In genomic region chr15:72783563-72784232, GRCh38 we compare ENCODE assay signal across 1 cellular context.
A peak's percentile ranks its signal among the peaks of the same experiment; 100 is the strongest.
TF ChIP-seq lines count a peak whose summit lies in the region.

Gene ADPGK, minus strand, starts transcription at chr15:72783758. Its CDS starts 67 bp downstream, at chr15:72783691.

TF ChIP-seq in K562, 482 proteins besides CTCF, POLR2A, EP300 and RAD21 (continued from another document and continues in another):
- TF ChIP-seq FOXP1 (CRISPR knock-in tag; IDR thresholded peaks at IDR 0.05) (0 out of 2 replicates have a peak, but pooled peaks have one; percentile 38), TFAP4 (CRISPR knock-in tag; IDR thresholded peaks at IDR 0.05; ENCODE audit: borderline replicate concordance) (peak; percentile 58; the same call in 1 of the 2 replicates), RBM17 (IDR thresholded peaks at IDR 0.05; ENCODE audit: borderline replicate concordance, low read depth, low read length) (no peak), NR2C1 (IDR thresholded peaks at IDR 0.05) (no peak), NR2C1 (tag; IDR thresholded peaks at IDR 0.05) (no peak), KDM2B (CRISPR knock-in tag; IDR thresholded peaks at IDR 0.05) (no peak), CHD2 (IDR thresholded peaks at IDR 0.05; ENCODE audit: low read depth, low read length) (0 out of 2 replicates have a peak, but pooled peaks have one; percentile 46), KLF16 (IDR thresholded peaks at IDR 0.05) (0 out of 2 replicates have a peak, but pooled peaks have one; percentile 8), CBX1 (IDR thresholded peaks at IDR 0.05; ENCODE audit: low read depth) (0 out of 2 replicates have a peak, but pooled peaks have one; percentile 72), ZNF518B (CRISPR knock-in tag; IDR thresholded peaks at IDR 0.05) (no peak), HDAC6 (IDR thresholded peaks at IDR 0.05; ENCODE audit: low read depth, low read length) (0 out of 2 replicates have a peak, but pooled peaks have one; percentile 12), POLR2AphosphoS5 (IDR thresholded peaks at IDR 0.05; ENCODE audit: control insufficient read depth, insufficient read depth, low read depth, low read length) (peak; percentile 78; the same call in 1 of the 2 replicates), SFPQ (IDR thresholded peaks at IDR 0.05; ENCODE audit: low read depth, low read length) (no peak), ZNF778 (CRISPR knock-in tag; IDR thresholded peaks at IDR 0.05) (no peak), PCBP1 (IDR thresholded peaks at IDR 0.05; ENCODE audit: low read depth, low read length, poor library complexity, severe bottlenecking) (peak; percentile 91), MEIS2 (IDR thresholded peaks at IDR 0.05; ENCODE audit: partially characterized antibody) (peak; percentile 22), CGGBP1 (CRISPR knock-in tag; IDR thresholded peaks at IDR 0.05) (no peak), ZSCAN29 (IDR thresholded peaks at IDR 0.05) (0 out of 2 replicates have a peak, but pooled peaks have one; percentile 49), ELF4 (CRISPR knock-in tag; IDR thresholded peaks at IDR 0.05) (peak; percentile 55), HDGF (IDR thresholded peaks at IDR 0.05) (no peak), DIDO1 (tag; IDR thresholded peaks at IDR 0.05; ENCODE audit: low read depth) (peak; percentile 90), CAMTA2 (CRISPR knock-in tag; conservative IDR thresholded peaks at IDR 0.05) (0 out of 2 replicates have a peak, but pooled peaks have one; percentile 38), FOXK2 (conservative IDR thresholded peaks at IDR 0.05 in 1 of 2, IDR thresholded peaks at IDR 0.05 in 1 of 2; ENCODE audit: low read depth in 2 of 2) (peak; percentile 23 to 51; a peak in 1 of 4 replicates), ARID4B (CRISPR knock-in tag; IDR thresholded peaks at IDR 0.05) (peak; percentile 78; the same call in 1 of the 2 replicates), NFRKB (IDR thresholded peaks at IDR 0.05; ENCODE audit: low read depth) (0 out of 2 replicates have a peak, but pooled peaks have one; percentile 42), ID3 (CRISPR knock-in tag; IDR thresholded peaks at IDR 0.05) (no peak), ID3 (tag; IDR thresholded peaks at IDR 0.05) (0 out of 2 replicates have a peak, but pooled peaks have one; percentile 19), ZNF274 (IDR thresholded peaks at IDR 0.05; ENCODE audit: borderline replicate concordance, low read depth, low read length) (no peak; the same call in 1 of the 2 replicates), ZFP36 (IDR thresholded peaks at IDR 0.05; ENCODE audit: low read depth, low read length, partially characterized antibody) (no peak), U2AF2 (optimal IDR thresholded peaks at IDR 0.05; ENCODE audit: low read depth, low read length) (no peak), SIX5 (IDR thresholded peaks at IDR 0.05; ENCODE audit: borderline replicate concordance in 1 of 2, insufficient read depth in 1 of 2, low read depth in 1 of 2, low read length in 2 of 2) (peak in 1 of 2 experiments; percentile 57; a peak in 1 of 4 replicates), CXXC5 (CRISPR knock-in tag; IDR thresholded peaks at IDR 0.05) (peak; percentile 83), ZMIZ1 (IDR thresholded peaks at IDR 0.05; ENCODE audit: low read depth in 2 of 2, low read length in 2 of 2) (0 out of 4 replicates have a peak, but pooled peaks of 1 of the 2 experiments have one; percentile 19), ZBTB2 (IDR thresholded peaks at IDR 0.05) (peak; percentile 47; the same call in 1 of the 2 replicates), RBM25 (IDR thresholded peaks at IDR 0.05; ENCODE audit: low read depth, low read length, severe bottlenecking) (no peak), NFXL1 (CRISPR knock-in tag; IDR thresholded peaks at IDR 0.05) (no peak), NUFIP1 (IDR thresholded peaks at IDR 0.05; ENCODE audit: partially characterized antibody) (no peak), E2F3 (CRISPR knock-in tag; IDR thresholded peaks at IDR 0.05) (no peak), SRSF3 (IDR thresholded peaks at IDR 0.05; ENCODE audit: insufficient read depth, low read length) (no peak), HMG20A (CRISPR knock-in tag; conservative IDR thresholded peaks at IDR 0.05) (no peak), ATF6 (CRISPR knock-in tag; IDR thresholded peaks at IDR 0.05) (no peak; the same call in 1 of the 2 replicates), KAT2B (IDR thresholded peaks at IDR 0.05; ENCODE audit: low read depth, low read length) (no peak), SMARCC2 (IDR thresholded peaks at IDR 0.05; ENCODE audit: low read depth) (no peak)
